8 cellular contexts compared by ENCODE assay signal in genomic region chr7:45917658-45918057, GRCh38. TPM values are rescaled to one million over a fixed set of nuclear protein-coding genes. Genes with fewer than 3 reads are reported as not detected.
DNase-seq lines count a peak whose midpoint lies in the region; ATAC-seq lines count a peak whose summit lies in the region.

No MANE protein-coding gene starts in this region.

- peak; percentile 77 for ATAC-seq in HG02571 (IDR thresholded peaks at IDR 0.05; ENCODE audit: unreplicated experiment)

- DNase-seq in NCI-H2196 (lab: John Stamatoyannopoulos, UW; ENCODE audit: unreplicated experiment) = peak; percentile 72
- no peak for DNase-seq in NCI-H2196 treated with DMSO at 0.1 percent for 48 hours (lab: John Stamatoyannopoulos, UW; ENCODE audit: unreplicated experiment)
- peak; percentile 9 for DNase-seq in NCI-H1694 treated with DMSO at 0.1 percent for 48 hours (lab: John Stamatoyannopoulos, UW)
- DNase-seq in activated CD4-positive, CD25-positive, alpha-beta regulatory T cell treated with anti-CD3 and anti-CD28 coated beads, Interleukin-2, amount 50 U/mL, for 16 hours (ENCODE audit: low read depth, low spot score) = peak; percentile 36
- DNase-seq in cerebellum (ENCODE audit: low spot score) = peak; percentile 58
- peak; percentile 90 for DNase-seq in left kidney (ENCODE audit: low read depth, low spot score)
- peak; percentile 78 for DNase-seq in stimulated activated CD4-positive, alpha-beta T cell treated with anti-CD3 and anti-CD28 coated beads, Interleukin-4, amount 100 ng/mL, for 1 hour

RNA-seq across cellular contexts. Expression of gene IGFBP3, which starts 3.4 kb away (rescaled TPM):
- 19.4 TPM for total RNA-seq in cerebellum

RNA-seq across cellular contexts. Expression of gene IGFBP1, which starts 29.4 kb away (rescaled TPM):
- total RNA-seq in cerebellum = 0.54 TPM

RNA-seq across cellular contexts. Expression of gene CCDC201, which starts 44.8 kb away (rescaled TPM):
- total RNA-seq in cerebellum = not detected
